ENCODE assay signal across 12 cellular contexts in genomic region chr2:151043484-151043883, GRCh38.
DNase-seq lines count a peak whose midpoint lies in the region; ATAC-seq and TF ChIP-seq lines count a peak whose summit lies in the region.
"Had no signal": no experiment of that assay in that cellular context is flagged by ENCODE, and none has a peak within 500 bp of the region (broad histone marks: within the 10 kb centered on the region; RNA-seq: fewer than 3 reads in every experiment).

No MANE protein-coding gene starts in this region.

- POLR2A ChIA-PET in HEK293T (lab: Yijun Ruan, JAX) = no interaction called here

- H3K4me3 ChIP-seq in skeletal muscle cell (ENCODE audit: low read depth, low read length) = no peak overlapping the region

- CTCF ChIA-PET in HEK293T (lab: Yijun Ruan, JAX) = no interaction called here

- DNase-seq in HEK293T (ENCODE audit: extremely low spot score) (peak; percentile 20), NCI-H510A treated with DMSO at 0.1 percent for 48 hours (lab: John Stamatoyannopoulos, UW) (peak; percentile 28), dedifferentiated amniotic fluid mesenchymal stem cell (ENCODE audit: extremely low spot score) (peak; percentile 43), skeletal muscle cell (ENCODE audit: low read depth) (peak; percentile 59), amygdala (lab: John Stamatoyannopoulos, UW) (no peak)
- DNase-seq: activated B cell treated with CpG ODN at 0.5 μM for 24 hours; activated T-cell treated with anti-CD3 and anti-CD28 coated beads, Interleukin-2, amount 50 U/mL, for 48 hours; Caco-2; left colon; stimulated activated CD8-positive, alpha-beta memory T cell treated with anti-CD3 and anti-CD28 coated beads, Interleukin-4, amount 100 ng/mL, for 48 hours had no signal

- ATAC-seq in HG03354 (IDR thresholded peaks at IDR 0.05; ENCODE audit: poor library complexity, severe bottlenecking, unreplicated experiment) = no peak
- ATAC-seq in HG03439 (IDR thresholded peaks at IDR 0.05; ENCODE audit: unreplicated experiment) = no peak
- ATAC-seq: left colon had no signal

TF ChIP-seq in HEK293T, 16 proteins besides CTCF, POLR2A, EP300 and RAD21:
- TF ChIP-seq ARNT (IDR thresholded peaks at IDR 0.05) = no peak
- no peak for TF ChIP-seq FOXM1 (IDR thresholded peaks at IDR 0.05; ENCODE audit: borderline replicate concordance)
- TF ChIP-seq, protein P1, sequence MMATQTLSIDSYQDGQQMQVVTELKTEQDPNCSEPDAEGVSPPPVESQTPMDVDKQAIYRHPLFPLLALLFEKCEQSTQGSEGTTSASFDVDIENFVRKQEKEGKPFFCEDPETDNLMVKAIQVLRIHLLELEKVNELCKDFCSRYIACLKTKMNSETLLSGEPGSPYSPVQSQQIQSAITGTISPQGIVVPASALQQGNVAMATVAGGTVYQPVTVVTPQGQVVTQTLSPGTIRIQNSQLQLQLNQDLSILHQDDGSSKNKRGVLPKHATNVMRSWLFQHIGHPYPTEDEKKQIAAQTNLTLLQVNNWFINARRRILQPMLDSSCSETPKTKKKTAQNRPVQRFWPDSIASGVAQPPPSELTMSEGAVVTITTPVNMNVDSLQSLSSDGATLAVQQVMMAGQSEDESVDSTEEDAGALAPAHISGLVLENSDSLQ (IDR thresholded peaks at IDR 0.05) = no peak
- TF ChIP-seq NFRKB (IDR thresholded peaks at IDR 0.05) = no peak
- no peak for TF ChIP-seq CTBP1 (IDR thresholded peaks at IDR 0.05; ENCODE audit: borderline replicate concordance)
- TF ChIP-seq HDGF (IDR thresholded peaks at IDR 0.05; ENCODE audit: borderline replicate concordance) = no peak
- TF ChIP-seq ZNF384 (IDR thresholded peaks at IDR 0.05) = no peak
- TF ChIP-seq SUZ12 (IDR thresholded peaks at IDR 0.05) = no peak
- no peak for TF ChIP-seq FOXA1 (IDR thresholded peaks at IDR 0.05)
- TF ChIP-seq BHLHE40 (IDR thresholded peaks at IDR 0.05; ENCODE audit: borderline replicate concordance) = no peak
- no peak for TF ChIP-seq TARDBP (IDR thresholded peaks at IDR 0.05)
- no peak for TF ChIP-seq L3MBTL2 (conservative IDR thresholded peaks at IDR 0.05)
- TF ChIP-seq ELF4 (IDR thresholded peaks at IDR 0.05) = no peak

Comparison
In these comparisons a context has a peak if more than half of its experiments do, and no peak if none do; other contexts are left out.
1. DNase-seq: peak in HEK293T (single experiment), NCI-H510A treated with DMSO at 0.1 percent for 48 hours (single experiment), dedifferentiated amniotic fluid mesenchymal stem cell (single experiment) and skeletal muscle cell (single experiment); none in amygdala (0 of 56).